In the genomic region with DNA sequence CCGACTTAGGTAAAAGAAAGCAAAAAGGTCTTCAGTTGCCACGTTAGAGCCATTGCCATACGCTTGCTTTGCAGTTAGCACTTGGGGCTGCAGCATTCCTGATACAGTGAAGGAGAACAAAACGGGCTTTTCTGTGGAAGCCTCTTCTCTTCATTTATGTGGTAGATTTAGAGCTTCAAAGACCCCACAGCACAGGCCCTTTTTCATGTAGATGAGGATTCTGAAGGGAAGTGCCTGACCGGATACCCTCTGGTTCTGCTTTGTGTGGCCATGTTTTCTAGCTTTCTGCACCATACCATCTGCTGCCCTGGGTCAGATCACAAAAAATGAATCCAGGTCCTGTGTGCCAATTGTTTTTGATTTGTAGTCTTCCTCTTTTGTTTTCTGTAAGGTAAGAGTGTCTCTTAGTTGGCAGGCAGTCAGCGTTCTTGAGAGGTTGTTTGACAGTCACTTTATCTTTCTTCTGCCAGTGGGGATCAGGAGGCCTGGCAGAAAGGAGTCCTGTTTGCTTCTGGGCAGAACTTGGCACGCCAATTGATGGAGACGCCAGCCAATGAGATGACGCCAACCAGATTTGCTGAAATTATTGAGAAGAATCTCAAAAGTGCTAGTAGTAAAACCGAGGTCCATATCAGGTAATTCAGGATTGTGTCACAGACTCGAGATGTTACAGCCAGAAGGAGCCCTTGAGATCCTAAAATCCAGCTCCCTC, we compare ENCODE assay signal across 1 cellular context.
TF ChIP-seq lines count a peak whose summit lies in the region.

No MANE protein-coding gene starts in this region.

TF ChIP-seq in HepG2, 621 proteins besides CTCF, POLR2A, EP300 and RAD21:
- TF ChIP-seq RFX5 (IDR thresholded peaks at IDR 0.05; ENCODE audit: low read depth, low read length) (no peak), RBFOX2 (IDR thresholded peaks at IDR 0.05; ENCODE audit: low read depth, low read length) (peak; percentile 30; the same call in 1 of the 2 replicates)
